ENCODE assay signal across 33 cellular contexts in the genomic region with DNA sequence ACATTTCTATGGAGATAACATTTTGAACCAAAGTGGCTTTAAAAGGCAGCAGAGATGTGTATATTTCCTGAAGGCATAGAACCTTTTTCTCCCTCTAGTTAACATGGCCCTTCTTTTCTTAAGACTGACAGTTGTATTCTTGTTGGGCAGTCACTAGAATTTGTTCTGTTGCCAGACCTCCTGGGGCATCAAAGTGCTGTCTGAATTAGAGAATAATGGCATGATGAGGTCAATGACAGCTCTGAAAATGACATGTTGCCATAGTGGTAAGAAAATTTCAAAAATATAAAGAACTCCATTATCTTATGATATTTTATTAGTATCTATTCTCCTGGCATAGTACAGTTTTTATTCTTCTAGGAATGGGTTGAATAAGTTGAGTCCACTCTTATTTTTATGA.
"Had no signal": no experiment of that assay in that cellular context is flagged by ENCODE, and none has a peak within 500 bp of the region (broad histone marks: within the 10 kb centered on the region; RNA-seq: fewer than 3 reads in every experiment).

No MANE protein-coding gene starts in this region.

- H3K4me1 Mint-ChIP-seq: activated CD4-positive, alpha-beta T cell treated with anti-CD3 and anti-CD28 coated beads, Interleukin-2, amount 10 ng/mL, durations not matched to agents 24 days and 14 days; activated naive CD4-positive, alpha-beta T cell treated with anti-CD3 and anti-CD28 coated beads, Interleukin-2, amount 50 U/mL, for 24 hours; activated naive CD8-positive, alpha-beta T cell treated with anti-CD3 and anti-CD28 coated beads, Interleukin-2, amount 10 ng/mL, durations not matched to agents 7 days and 5 days; activated naive CD8-positive, alpha-beta T cell treated with anti-CD3 and anti-CD28 coated beads, Interleukin-2, amount 50 U/mL, for 24 hours; activated T-helper 17 cell treated with anti-CD3 and anti-CD28 coated beads, Interleukin-2, amount 50 U/mL, for 72 hours had no signal

- H3K27me3 Mint-ChIP-seq: activated CD4-positive, alpha-beta memory T cell treated with anti-CD3 and anti-CD28 coated beads for 36 hours; activated CD4-positive, alpha-beta T cell treated with anti-CD3 and anti-CD28 coated beads, Interleukin-2, amount 10 ng/mL, durations not matched to agents 24 days and 14 days; activated CD8-positive, alpha-beta T cell treated with anti-CD3 and anti-CD28 coated beads for 36 hours; activated naive CD4-positive, alpha-beta T cell treated with anti-CD3 and anti-CD28 coated beads, Interleukin-2, amount 50 U/mL, for 24 hours; activated naive CD8-positive, alpha-beta T cell; activated naive CD8-positive, alpha-beta T cell treated with anti-CD3 and anti-CD28 coated beads, Interleukin-2, amount 10 ng/mL, durations not matched to agents 7 days and 5 days; activated naive CD8-positive, alpha-beta T cell treated with anti-CD3 and anti-CD28 coated beads, Interleukin-2, amount 50 U/mL, for 24 hours; activated T-helper 17 cell treated with anti-CD3 and anti-CD28 coated beads, Interleukin-2, amount 50 U/mL, for 72 hours had no signal

- DNase-seq: activated CD4-positive, alpha-beta memory T cell treated with anti-CD3 and anti-CD28 coated beads for 36 hours; activated CD4-positive, alpha-beta T cell treated with anti-CD3 and anti-CD28 coated beads for 4 hours; activated CD4-positive, alpha-beta T cell treated with anti-CD3 and anti-CD28 coated beads, Interleukin-2, amount 10 ng/mL, durations not matched to agents 24 days and 14 days; activated CD4-positive, alpha-beta T cell treated with anti-CD3 and anti-CD28 coated beads, Interleukin-2, amount 50 U/mL, for 1 hour; activated CD4-positive, alpha-beta T cell treated with anti-CD3 and anti-CD28 coated beads, Interleukin-2, amount 50 U/mL, for 4 hours; activated CD4-positive, CD25-positive, alpha-beta regulatory T cell; activated CD8-positive, alpha-beta memory T cell treated with anti-CD3 and anti-CD28 coated beads, Interleukin-2, amount 50 U/mL, for 4 hours; activated CD8-positive, alpha-beta T cell treated with anti-CD3 and anti-CD28 coated beads for 36 hours; activated effector memory CD4-positive, alpha-beta T cell treated with anti-CD3 and anti-CD28 coated beads, Interleukin-2, amount 50 U/mL, for 16 hours; activated gamma-delta T cell treated with Interleukin-2 at 50 U/mL for 16 hours; activated naive CD4-positive, alpha-beta T cell; activated naive CD4-positive, alpha-beta T cell treated with anti-CD3 and anti-CD28 coated beads for 36 hours; activated naive CD8-positive, alpha-beta T cell treated with anti-CD3 and anti-CD28 coated beads, Interleukin-2, amount 10 ng/mL, durations not matched to agents 7 days and 5 days; activated naive CD8-positive, alpha-beta T cell treated with anti-CD3 and anti-CD28 coated beads, Interleukin-2, amount 50 U/mL, for 24 hours; activated T-cell treated with anti-CD3 and anti-CD28 coated beads for 4 hours; activated T-cell treated with anti-CD3 and anti-CD28 coated beads, Interleukin-2, amount 50 U/mL, for 1 hour; activated T-cell treated with anti-CD3 and anti-CD28 coated beads, Interleukin-2, amount 50 U/mL, for 4 hours; activated T-cell treated with anti-CD3 and anti-CD28 coated beads, Interleukin-2, amount 50 U/mL, for 72 hours; amygdala; anterior cingulate cortex; brain microvascular endothelial cell; central memory CD4-positive, alpha-beta T cell; T-helper 1 cell; T-helper 2 cell; T-helper 9 cell; WERI-Rb-1 had no signal

- H3K36me3 Mint-ChIP-seq: activated CD4-positive, alpha-beta memory T cell treated with anti-CD3 and anti-CD28 coated beads for 36 hours; activated naive CD4-positive, alpha-beta T cell treated with anti-CD3 and anti-CD28 coated beads, Interleukin-2, amount 50 U/mL, for 24 hours; activated naive CD8-positive, alpha-beta T cell; activated naive CD8-positive, alpha-beta T cell treated with anti-CD3 and anti-CD28 coated beads, Interleukin-2, amount 10 ng/mL, durations not matched to agents 7 days and 5 days; WTC11 had no signal

- H3K9me3 Mint-ChIP-seq: activated CD4-positive, alpha-beta T cell treated with anti-CD3 and anti-CD28 coated beads, Interleukin-2, amount 10 ng/mL, durations not matched to agents 24 days and 14 days; activated naive CD4-positive, alpha-beta T cell treated with anti-CD3 and anti-CD28 coated beads for 36 hours; activated T-cell treated with anti-CD3 and anti-CD28 coated beads, Interleukin-2, amount 50 U/mL, for 4 hours; activated T-helper 1 cell treated with anti-CD3 and anti-CD28 coated beads, Interleukin-12 subunit alpha, Interleukin-12 subunit beta, Interleukin-2, Interleukin-4 antibody, amounts not matched to agents 30 ng/mL and 10 ng/mL and 1 ng/mL, durations not matched to agents 14 hours and 24 hours and 36 hours; WTC11 had no signal

- H3K4me3 Mint-ChIP-seq: activated CD4-positive, alpha-beta memory T cell treated with anti-CD3 and anti-CD28 coated beads for 36 hours; activated CD4-positive, alpha-beta T cell treated with anti-CD3 and anti-CD28 coated beads, Interleukin-2, amount 10 ng/mL, durations not matched to agents 24 days and 14 days; activated CD8-positive, alpha-beta T cell treated with anti-CD3 and anti-CD28 coated beads for 36 hours; activated naive CD4-positive, alpha-beta T cell treated with anti-CD3 and anti-CD28 coated beads for 36 hours; activated naive CD4-positive, alpha-beta T cell treated with anti-CD3 and anti-CD28 coated beads, Interleukin-2, amount 50 U/mL, for 24 hours; activated naive CD8-positive, alpha-beta T cell; activated naive CD8-positive, alpha-beta T cell treated with anti-CD3 and anti-CD28 coated beads, Interleukin-2, amount 10 ng/mL, durations not matched to agents 7 days and 5 days; activated naive CD8-positive, alpha-beta T cell treated with anti-CD3 and anti-CD28 coated beads, Interleukin-2, amount 50 U/mL, for 24 hours; activated T-cell treated with anti-CD3 and anti-CD28 coated beads, Interleukin-2, amount 50 U/mL, for 4 hours; activated T-cell treated with anti-CD3 and anti-CD28 coated beads, Interleukin-2, amount 50 U/mL, for 72 hours; activated T-helper 1 cell treated with anti-CD3 and anti-CD28 coated beads, Interleukin-12 subunit alpha, Interleukin-12 subunit beta, Interleukin-2, Interleukin-4 antibody, amounts not matched to agents 30 ng/mL and 10 ng/mL and 1 ng/mL, durations not matched to agents 14 hours and 24 hours and 36 hours; activated T-helper 17 cell treated with anti-CD3 and anti-CD28 coated beads, Interleukin-2, amount 50 U/mL, for 72 hours; T-helper 1 cell treated with Interleukin-12 subunit alpha and Interleukin-12 subunit beta and Interleukin-4 antibody, amounts not matched to agents 30 μg/mL and 1 μg/mL, for 36 hours; T-helper 2 cell treated with Interferon-gamma antibody and Interleukin-4, amounts not matched to agents 5 μg/mL and 100 μg/mL, for 36 hours; WTC11 had no signal

- H3K27ac Mint-ChIP-seq: activated CD4-positive, alpha-beta memory T cell treated with anti-CD3 and anti-CD28 coated beads for 36 hours; activated CD4-positive, alpha-beta T cell treated with anti-CD3 and anti-CD28 coated beads, Interleukin-2, amount 10 ng/mL, durations not matched to agents 24 days and 14 days; activated CD8-positive, alpha-beta T cell treated with anti-CD3 and anti-CD28 coated beads for 36 hours; activated naive CD4-positive, alpha-beta T cell treated with anti-CD3 and anti-CD28 coated beads for 36 hours; activated naive CD4-positive, alpha-beta T cell treated with anti-CD3 and anti-CD28 coated beads, Interleukin-2, amount 50 U/mL, for 24 hours; activated naive CD8-positive, alpha-beta T cell; activated naive CD8-positive, alpha-beta T cell treated with anti-CD3 and anti-CD28 coated beads, Interleukin-2, amount 10 ng/mL, durations not matched to agents 7 days and 5 days; activated naive CD8-positive, alpha-beta T cell treated with anti-CD3 and anti-CD28 coated beads, Interleukin-2, amount 50 U/mL, for 24 hours; activated T-cell treated with anti-CD3 and anti-CD28 coated beads, Interleukin-2, amount 50 U/mL, for 72 hours; activated T-helper 1 cell treated with anti-CD3 and anti-CD28 coated beads, Interleukin-12 subunit alpha, Interleukin-12 subunit beta, Interleukin-2, Interleukin-4 antibody, amounts not matched to agents 30 ng/mL and 10 ng/mL and 1 ng/mL, durations not matched to agents 14 hours and 24 hours and 36 hours; activated T-helper 17 cell treated with anti-CD3 and anti-CD28 coated beads, Interleukin-2, amount 50 U/mL, for 72 hours; T-helper 1 cell treated with Interleukin-12 subunit alpha and Interleukin-12 subunit beta and Interleukin-4 antibody, amounts not matched to agents 30 μg/mL and 1 μg/mL, for 36 hours; T-helper 2 cell treated with Interferon-gamma antibody and Interleukin-4, amounts not matched to agents 5 μg/mL and 100 μg/mL, for 36 hours; WTC11 had no signal
